1 cellular context compared by ENCODE assay signal in genomic region chrX:48695925-48696300, GRCh38.
TF ChIP-seq lines count a peak whose summit lies in the region.

No MANE protein-coding gene starts in this region.

TF ChIP-seq in HCT116, 20 proteins besides CTCF, POLR2A, EP300 and RAD21 (continued from another document):
- TF ChIP-seq ZBTB33 (IDR thresholded peaks at IDR 0.05; ENCODE audit: extremely low read depth, insufficient replicate concordance, low read length) (no peak), FOSL1 (IDR thresholded peaks at IDR 0.05; ENCODE audit: low read depth) (no peak), EZH2 (IDR thresholded peaks at IDR 0.05) (no peak), MAX (IDR thresholded peaks at IDR 0.05) (no peak), SRF (IDR thresholded peaks at IDR 0.05; ENCODE audit: low read depth) (no peak)
